Comparison of ENCODE assay signal across 24 cellular contexts in the genomic region with DNA sequence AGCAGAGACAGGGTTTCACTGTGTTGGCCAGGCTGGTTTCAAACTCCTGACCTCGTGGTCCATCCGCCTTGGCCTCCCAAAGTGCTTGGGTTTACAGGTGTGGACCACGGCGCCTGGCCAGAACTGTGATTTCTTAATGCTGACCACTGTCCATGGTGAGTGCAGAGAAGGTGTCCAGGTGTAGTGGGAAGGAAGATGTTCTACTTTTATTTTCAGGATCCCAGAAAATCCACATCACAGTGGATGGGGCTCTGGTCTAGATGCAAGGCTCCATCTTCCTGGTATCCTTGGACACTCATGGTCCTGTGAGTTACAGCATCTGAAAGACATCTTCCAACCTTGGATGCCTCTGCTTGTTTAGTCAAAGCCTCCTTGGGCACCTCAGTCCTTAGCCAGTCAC.
"Had no signal": no experiment of that assay in that cellular context is flagged by ENCODE, and none has a peak within 500 bp of the region (broad histone marks: within the 10 kb centered on the region; RNA-seq: fewer than 3 reads in every experiment).

No MANE protein-coding gene starts in this region.

- DNase-seq: heart right ventricle; islet precursor cell; left ventricle myocardium inferior; naive B cell; natural killer cell; pancreas; posterior cingulate gyrus; retina; stimulated activated CD4-positive, alpha-beta T cell treated with anti-CD3 and anti-CD28 coated beads, Interleukin-12 subunit alpha, Interleukin-12 subunit beta, amount 100 ng/mL, for 4 hours; stimulated activated CD4-positive, alpha-beta T cell treated with anti-CD3 and anti-CD28 coated beads, Interleukin-15, amount 100 ng/mL, for 24 hours; stimulated activated CD4-positive, alpha-beta T cell treated with anti-CD3 and anti-CD28 coated beads, Interleukin-2, amount 100 ng/mL, for 24 hours; stimulated activated CD4-positive, alpha-beta T cell treated with anti-CD3 and anti-CD28 coated beads, Interleukin-4, amount 100 ng/mL, for 1 hour; stimulated activated naive B cell treated with anti-CD40 and anti-IgM and Interleukin-4, amounts not matched to agents 10 μg/mL and 1 μg/mL and 100 μg/mL, for 72 hours; stimulated activated naive CD8-positive, alpha-beta T cell treated with anti-CD3 and anti-CD28 coated beads, Interleukin-15, Interleukin-2, amounts not matched to agents 100 U/mL and 50 U/mL, for 24 hours; stomach; testis; thyroid gland; trophoblast cell; upper lobe of right lung; uterus had no signal

- H3K9me3 ChIP-seq: pancreas, prostate gland, stomach, testis, thyroid gland, upper lobe of right lung, uterus had no signal

- H3K27ac ChIP-seq: hepatocyte, left ventricle myocardium inferior, pancreas, prostate gland, upper lobe of right lung had no signal

- H3K27me3 ChIP-seq: hepatocyte, pancreas, testis, thyroid gland, upper lobe of right lung, uterus had no signal

- H3K4me1 ChIP-seq: left ventricle myocardium inferior, pancreas, stomach, testis, thyroid gland, upper lobe of right lung, uterus had no signal

- H3K4me3 ChIP-seq: heart right ventricle, hepatocyte, left ventricle myocardium inferior, pancreas, prostate gland, skin epidermis, stomach, testis, thyroid gland, upper lobe of right lung, uterus had no signal

- H3K27ac Mint-ChIP-seq: memory B cell; naive B cell; natural killer cell; stimulated activated naive B cell treated with anti-CD40 and anti-IgM and Interleukin-4, amounts not matched to agents 10 μg/mL and 1 μg/mL and 100 μg/mL, for 72 hours had no signal

- H3K36me3 ChIP-seq: heart right ventricle, left ventricle myocardium inferior, pancreas, prostate gland, stomach, thyroid gland, upper lobe of right lung, uterus had no signal

- H3K4me3 Mint-ChIP-seq: memory B cell; naive B cell; natural killer cell; stimulated activated naive B cell treated with anti-CD40 and anti-IgM and Interleukin-4, amounts not matched to agents 10 μg/mL and 1 μg/mL and 100 μg/mL, for 72 hours had no signal

- H3K36me3 Mint-ChIP-seq: natural killer cell; stimulated activated naive B cell treated with anti-CD40 and anti-IgM and Interleukin-4, amounts not matched to agents 10 μg/mL and 1 μg/mL and 100 μg/mL, for 72 hours had no signal

- H3K4me1 Mint-ChIP-seq: memory B cell, naive B cell, natural killer cell had no signal
